22 cellular contexts compared by ENCODE assay signal in genomic region chr19:50780753-50781480, GRCh38. TPM values are rescaled to one million over a fixed set of nuclear protein-coding genes. Genes with fewer than 3 reads are reported as not detected.
"Had no signal": no experiment of that assay in that cellular context is flagged by ENCODE, and none has a peak within 500 bp of the region (broad histone marks: within the 10 kb centered on the region; RNA-seq: fewer than 3 reads in every experiment).

No MANE protein-coding gene starts in this region.

- H3K4me1 ChIP-seq: right atrium auricular region had no signal

- H3K9me3 ChIP-seq: vagina had no signal

- H3K27ac Mint-ChIP-seq: activated CD4-positive, alpha-beta T cell treated with anti-CD3 and anti-CD28 coated beads, Interleukin-2, amount 10 ng/mL, durations not matched to agents 7 days and 5 days; activated CD8-positive, alpha-beta T cell treated with anti-CD3 and anti-CD28 coated beads, Interleukin-2, amount 10 ng/mL, durations not matched to agents 7 days and 5 days; activated naive CD4-positive, alpha-beta T cell treated with anti-CD3 and anti-CD28 coated beads for 36 hours; activated T-cell treated with anti-CD3 and anti-CD28 coated beads, Interleukin-2, amount 50 U/mL, for 24 hours; natural killer cell had no signal

- H3K36me3 Mint-ChIP-seq: natural killer cell had no signal

- DNase-seq: activated CD4-positive, alpha-beta T cell treated with anti-CD3 and anti-CD28 coated beads, Interleukin-2, amount 10 ng/mL, durations not matched to agents 7 days and 5 days; activated CD8-positive, alpha-beta T cell treated with anti-CD3 and anti-CD28 coated beads, Interleukin-2, amount 10 ng/mL, durations not matched to agents 7 days and 5 days; activated naive CD4-positive, alpha-beta T cell treated with anti-CD3 and anti-CD28 coated beads for 36 hours; activated T-cell treated with anti-CD3 and anti-CD28 coated beads, Interleukin-2, amount 50 U/mL, for 24 hours; cerebellar nuclear complex; cortex of kidney; erythroblast; head of caudate nucleus; left ventricle myocardium inferior; mesenchymal stem cell; natural killer cell; stimulated activated CD4-positive, alpha-beta T cell treated with anti-CD3 and anti-CD28 coated beads, Interleukin-2, amount 100 ng/mL, for 24 hours; stimulated activated naive CD4-positive, alpha-beta T cell treated with Interleukin-2 at 50 U/mL for 16 hours; T1000 had no signal

- H3K27me3 ChIP-seq: vagina had no signal

- H3K4me3 Mint-ChIP-seq: activated CD4-positive, alpha-beta T cell treated with anti-CD3 and anti-CD28 coated beads, Interleukin-2, amount 10 ng/mL, durations not matched to agents 7 days and 5 days; activated CD8-positive, alpha-beta T cell treated with anti-CD3 and anti-CD28 coated beads, Interleukin-2, amount 10 ng/mL, durations not matched to agents 7 days and 5 days; activated naive CD4-positive, alpha-beta T cell treated with anti-CD3 and anti-CD28 coated beads for 36 hours; activated T-cell treated with anti-CD3 and anti-CD28 coated beads, Interleukin-2, amount 50 U/mL, for 24 hours; natural killer cell had no signal

- H3K36me3 ChIP-seq: left ventricle myocardium inferior, right atrium auricular region, tibial nerve, vagina had no signal

- H3K27ac ChIP-seq: left ventricle myocardium inferior, right atrium auricular region, tibial nerve, vagina had no signal

- ATAC-seq: activated CD8-positive, alpha-beta T cell treated with anti-CD3 and anti-CD28 coated beads, Interleukin-2, amount 10 ng/mL, durations not matched to agents 7 days and 5 days; natural killer cell had no signal

- H3K4me3 ChIP-seq: left ventricle myocardium inferior, right atrium auricular region, tibial nerve, vagina had no signal

- H3K9me3 Mint-ChIP-seq: activated CD4-positive, alpha-beta T cell treated with anti-CD3 and anti-CD28 coated beads, Interleukin-2, amount 10 ng/mL, durations not matched to agents 7 days and 5 days; activated naive CD4-positive, alpha-beta T cell treated with anti-CD3 and anti-CD28 coated beads for 36 hours; activated T-cell treated with anti-CD3 and anti-CD28 coated beads, Interleukin-2, amount 50 U/mL, for 24 hours had no signal

RNA-seq across cellular contexts. Expression of gene ACP4, which starts 9.3 kb away (rescaled TPM):
- total RNA-seq: activated CD4-positive, alpha-beta T cell treated with anti-CD3 and anti-CD28 coated beads, Interleukin-2, amount 10 ng/mL, durations not matched to agents 7 days and 5 days; activated CD8-positive, alpha-beta T cell treated with anti-CD3 and anti-CD28 coated beads, Interleukin-2, amount 10 ng/mL, durations not matched to agents 7 days and 5 days; activated naive CD4-positive, alpha-beta T cell treated with anti-CD3 and anti-CD28 coated beads for 36 hours; frontal cortex; kidney epithelial cell; left ventricle myocardium inferior; mucosa of gallbladder; natural killer cell; right atrium auricular region; skeletal muscle tissue; T-helper 1 cell treated with Interleukin-12 subunit alpha and Interleukin-12 subunit beta and Interleukin-4 antibody, amounts not matched to agents 30 ng/mL and 1 ng/mL, for 36 hours; tibial nerve; vagina had no signal

RNA-seq across cellular contexts. Expression of gene GPR32, which starts 10.7 kb away (rescaled TPM):
- total RNA-seq: activated CD4-positive, alpha-beta T cell treated with anti-CD3 and anti-CD28 coated beads, Interleukin-2, amount 10 ng/mL, durations not matched to agents 7 days and 5 days; activated CD8-positive, alpha-beta T cell treated with anti-CD3 and anti-CD28 coated beads, Interleukin-2, amount 10 ng/mL, durations not matched to agents 7 days and 5 days; activated naive CD4-positive, alpha-beta T cell treated with anti-CD3 and anti-CD28 coated beads for 36 hours; frontal cortex; kidney epithelial cell; left ventricle myocardium inferior; mucosa of gallbladder; natural killer cell; right atrium auricular region; skeletal muscle tissue; T-helper 1 cell treated with Interleukin-12 subunit alpha and Interleukin-12 subunit beta and Interleukin-4 antibody, amounts not matched to agents 30 ng/mL and 1 ng/mL, for 36 hours; tibial nerve; vagina had no signal

RNA-seq across cellular contexts. Expression of gene KLK1, which starts 42.7 kb away (rescaled TPM):
- total RNA-seq: frontal cortex, kidney epithelial cell, natural killer cell, skeletal muscle tissue, vagina had no signal

RNA-seq across cellular contexts. Expression of gene KLK15, which starts 52.5 kb away (rescaled TPM):
- total RNA-seq: activated CD4-positive, alpha-beta T cell treated with anti-CD3 and anti-CD28 coated beads, Interleukin-2, amount 10 ng/mL, durations not matched to agents 7 days and 5 days; activated CD8-positive, alpha-beta T cell treated with anti-CD3 and anti-CD28 coated beads, Interleukin-2, amount 10 ng/mL, durations not matched to agents 7 days and 5 days; activated naive CD4-positive, alpha-beta T cell treated with anti-CD3 and anti-CD28 coated beads for 36 hours; frontal cortex; kidney epithelial cell; left ventricle myocardium inferior; mucosa of gallbladder; natural killer cell; right atrium auricular region; skeletal muscle tissue; T-helper 1 cell treated with Interleukin-12 subunit alpha and Interleukin-12 subunit beta and Interleukin-4 antibody, amounts not matched to agents 30 ng/mL and 1 ng/mL, for 36 hours; tibial nerve; vagina had no signal
